In the genomic region with DNA sequence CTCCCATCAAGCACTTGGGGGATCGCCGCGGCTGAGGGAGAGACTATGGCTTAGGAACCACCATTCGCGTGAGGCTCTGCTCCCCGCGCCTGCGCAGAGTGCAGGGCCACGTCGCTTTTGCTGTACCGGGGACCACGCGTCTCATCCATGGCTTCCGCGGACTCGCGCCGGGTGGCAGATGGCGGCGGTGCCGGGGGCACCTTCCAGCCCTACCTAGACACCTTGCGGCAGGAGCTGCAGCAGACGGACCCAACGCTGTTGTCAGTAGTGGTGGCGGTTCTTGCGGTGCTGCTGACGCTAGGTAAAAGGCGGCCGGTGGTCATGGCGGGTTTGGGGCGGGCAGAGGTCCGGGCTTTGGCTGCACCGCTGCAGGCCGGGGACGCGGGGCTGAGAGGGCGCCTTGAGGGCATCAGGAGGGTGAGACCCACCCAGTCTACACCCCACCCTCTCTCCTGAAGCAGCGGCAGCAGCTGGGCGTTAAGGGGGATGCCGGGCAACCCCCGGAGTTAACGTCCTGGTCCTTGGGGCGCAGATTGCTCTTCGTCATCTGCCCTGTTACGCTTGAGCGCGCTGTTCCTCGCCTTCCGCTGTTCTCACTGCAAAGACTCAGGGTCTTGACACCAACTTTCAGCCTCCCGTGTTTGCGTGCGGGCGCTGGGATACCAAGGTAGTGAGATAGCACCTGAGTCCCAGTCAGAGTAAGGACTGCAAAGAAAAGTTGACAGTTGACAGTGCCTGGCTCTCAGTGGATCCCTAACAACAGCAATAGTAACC, we compare ENCODE assay signal across 1 cellular context.
A peak's percentile ranks its signal among the peaks of the same experiment; 100 is the strongest.
TF ChIP-seq lines count a peak whose summit lies in the region.

A gene with protein sequence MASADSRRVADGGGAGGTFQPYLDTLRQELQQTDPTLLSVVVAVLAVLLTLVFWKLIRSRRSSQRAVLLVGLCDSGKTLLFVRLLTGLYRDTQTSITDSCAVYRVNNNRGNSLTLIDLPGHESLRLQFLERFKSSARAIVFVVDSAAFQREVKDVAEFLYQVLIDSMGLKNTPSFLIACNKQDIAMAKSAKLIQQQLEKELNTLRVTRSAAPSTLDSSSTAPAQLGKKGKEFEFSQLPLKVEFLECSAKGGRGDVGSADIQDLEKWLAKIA (plus strand): TSS at position 114 of the 774 bp plus-strand sequence. CDS start 34 bp downstream, at position 148.

TF ChIP-seq in HepG2, 621 proteins besides CTCF, POLR2A, EP300 and RAD21 (continued from another document and continues in another):
- TF ChIP-seq, protein P1, sequence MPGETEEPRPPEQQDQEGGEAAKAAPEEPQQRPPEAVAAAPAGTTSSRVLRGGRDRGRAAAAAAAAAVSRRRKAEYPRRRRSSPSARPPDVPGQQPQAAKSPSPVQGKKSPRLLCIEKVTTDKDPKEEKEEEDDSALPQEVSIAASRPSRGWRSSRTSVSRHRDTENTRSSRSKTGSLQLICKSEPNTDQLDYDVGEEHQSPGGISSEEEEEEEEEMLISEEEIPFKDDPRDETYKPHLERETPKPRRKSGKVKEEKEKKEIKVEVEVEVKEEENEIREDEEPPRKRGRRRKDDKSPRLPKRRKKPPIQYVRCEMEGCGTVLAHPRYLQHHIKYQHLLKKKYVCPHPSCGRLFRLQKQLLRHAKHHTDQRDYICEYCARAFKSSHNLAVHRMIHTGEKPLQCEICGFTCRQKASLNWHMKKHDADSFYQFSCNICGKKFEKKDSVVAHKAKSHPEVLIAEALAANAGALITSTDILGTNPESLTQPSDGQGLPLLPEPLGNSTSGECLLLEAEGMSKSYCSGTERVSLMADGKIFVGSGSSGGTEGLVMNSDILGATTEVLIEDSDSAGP (CRISPR knock-in tag; IDR thresholded peaks at IDR 0.05; ENCODE audit: borderline replicate concordance), result peak; percentile 90; the same call in 1 of the 2 replicates
- no peak for TF ChIP-seq MLLT10 (CRISPR knock-in tag; IDR thresholded peaks at IDR 0.05)
- TF ChIP-seq, protein P2, sequence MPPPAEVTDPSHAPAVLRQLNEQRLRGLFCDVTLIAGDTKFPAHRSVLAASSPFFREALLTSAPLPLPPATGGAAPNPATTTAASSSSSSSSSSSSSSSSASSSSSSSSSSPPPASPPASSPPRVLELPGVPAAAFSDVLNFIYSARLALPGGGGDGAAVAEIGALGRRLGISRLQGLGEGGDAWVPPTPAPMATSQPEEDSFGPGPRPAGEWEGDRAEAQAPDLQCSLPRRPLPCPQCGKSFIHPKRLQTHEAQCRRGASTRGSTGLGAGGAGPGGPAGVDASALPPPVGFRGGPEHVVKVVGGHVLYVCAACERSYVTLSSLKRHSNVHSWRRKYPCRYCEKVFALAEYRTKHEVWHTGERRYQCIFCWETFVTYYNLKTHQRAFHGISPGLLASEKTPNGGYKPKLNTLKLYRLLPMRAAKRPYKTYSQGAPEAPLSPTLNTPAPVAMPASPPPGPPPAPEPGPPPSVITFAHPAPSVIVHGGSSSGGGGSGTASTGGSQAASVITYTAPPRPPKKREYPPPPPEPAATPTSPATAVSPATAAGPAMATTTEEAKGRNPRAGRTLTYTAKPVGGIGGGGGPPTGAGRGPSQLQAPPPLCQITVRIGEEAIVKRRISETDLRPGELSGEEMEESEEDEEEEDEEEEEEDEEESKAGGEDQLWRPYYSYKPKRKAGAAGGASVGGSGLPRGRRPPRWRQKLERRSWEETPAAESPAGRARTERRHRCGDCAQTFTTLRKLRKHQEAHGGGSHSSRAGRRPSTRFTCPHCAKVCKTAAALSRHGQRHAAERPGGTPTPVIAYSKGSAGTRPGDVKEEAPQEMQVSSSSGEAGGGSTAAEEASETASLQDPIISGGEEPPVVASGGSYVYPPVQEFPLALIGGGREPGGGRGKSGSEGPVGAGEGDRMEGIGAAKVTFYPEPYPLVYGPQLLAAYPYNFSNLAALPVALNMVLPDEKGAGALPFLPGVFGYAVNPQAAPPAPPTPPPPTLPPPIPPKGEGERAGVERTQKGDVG (CRISPR knock-in tag; IDR thresholded peaks at IDR 0.05; ENCODE audit: borderline replicate concordance), result peak; percentile 81
- TF ChIP-seq IRX3 (CRISPR knock-in tag; IDR thresholded peaks at IDR 0.05; ENCODE audit: borderline replicate concordance, low read depth), result 0 out of 2 replicates have a peak, but pooled peaks have one; percentile 32
- no peak for TF ChIP-seq ZNF549 (CRISPR knock-in tag; IDR thresholded peaks at IDR 0.05)
- no peak for TF ChIP-seq ZNF569 (CRISPR knock-in tag; IDR thresholded peaks at IDR 0.05; ENCODE audit: borderline replicate concordance)
- TF ChIP-seq ZNF546 (CRISPR knock-in tag; conservative IDR thresholded peaks at IDR 0.05), result no peak; the same call in 1 of the 2 replicates
- no peak for TF ChIP-seq CHD4 (IDR thresholded peaks at IDR 0.05; ENCODE audit: borderline replicate concordance, low read length)
- TF ChIP-seq MBNL3 (CRISPR knock-in tag; conservative IDR thresholded peaks at IDR 0.05), result no peak
- TF ChIP-seq ZNF607 (CRISPR knock-in tag; IDR thresholded peaks at IDR 0.05; ENCODE audit: borderline replicate concordance), result peak; percentile 45; the same call in 1 of the 2 replicates
- TF ChIP-seq SMARCC2 (IDR thresholded peaks at IDR 0.05), result no peak
- TF ChIP-seq THAP11 (CRISPR knock-in tag; IDR thresholded peaks at IDR 0.05), result peak; percentile 100
- peak; percentile 66 for TF ChIP-seq ZNF292 (CRISPR knock-in tag; IDR thresholded peaks at IDR 0.05; ENCODE audit: borderline replicate concordance, low read depth)
- no peak for TF ChIP-seq LCORL (IDR thresholded peaks at IDR 0.05)
- TF ChIP-seq LCORL (CRISPR knock-in tag; IDR thresholded peaks at IDR 0.05), result no peak
- TF ChIP-seq, protein P3, sequence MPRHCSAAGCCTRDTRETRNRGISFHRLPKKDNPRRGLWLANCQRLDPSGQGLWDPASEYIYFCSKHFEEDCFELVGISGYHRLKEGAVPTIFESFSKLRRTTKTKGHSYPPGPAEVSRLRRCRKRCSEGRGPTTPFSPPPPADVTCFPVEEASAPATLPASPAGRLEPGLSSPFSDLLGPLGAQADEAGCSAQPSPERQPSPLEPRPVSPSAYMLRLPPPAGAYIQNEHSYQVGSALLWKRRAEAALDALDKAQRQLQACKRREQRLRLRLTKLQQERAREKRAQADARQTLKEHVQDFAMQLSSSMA (CRISPR knock-in tag; IDR thresholded peaks at IDR 0.05), result peak; percentile 66; the same call in 1 of the 2 replicates
- no peak for TF ChIP-seq DNMT3B (CRISPR knock-in tag; conservative IDR thresholded peaks at IDR 0.05)
- no peak for TF ChIP-seq ZBTB21 (CRISPR knock-in tag; IDR thresholded peaks at IDR 0.05)
- no peak for TF ChIP-seq ZNF234 (CRISPR knock-in tag; conservative IDR thresholded peaks at IDR 0.05)
- TF ChIP-seq NCOA2 (CRISPR knock-in tag; IDR thresholded peaks at IDR 0.05), result peak; percentile 31; the same call in 1 of the 2 replicates
- TF ChIP-seq, protein P4, sequence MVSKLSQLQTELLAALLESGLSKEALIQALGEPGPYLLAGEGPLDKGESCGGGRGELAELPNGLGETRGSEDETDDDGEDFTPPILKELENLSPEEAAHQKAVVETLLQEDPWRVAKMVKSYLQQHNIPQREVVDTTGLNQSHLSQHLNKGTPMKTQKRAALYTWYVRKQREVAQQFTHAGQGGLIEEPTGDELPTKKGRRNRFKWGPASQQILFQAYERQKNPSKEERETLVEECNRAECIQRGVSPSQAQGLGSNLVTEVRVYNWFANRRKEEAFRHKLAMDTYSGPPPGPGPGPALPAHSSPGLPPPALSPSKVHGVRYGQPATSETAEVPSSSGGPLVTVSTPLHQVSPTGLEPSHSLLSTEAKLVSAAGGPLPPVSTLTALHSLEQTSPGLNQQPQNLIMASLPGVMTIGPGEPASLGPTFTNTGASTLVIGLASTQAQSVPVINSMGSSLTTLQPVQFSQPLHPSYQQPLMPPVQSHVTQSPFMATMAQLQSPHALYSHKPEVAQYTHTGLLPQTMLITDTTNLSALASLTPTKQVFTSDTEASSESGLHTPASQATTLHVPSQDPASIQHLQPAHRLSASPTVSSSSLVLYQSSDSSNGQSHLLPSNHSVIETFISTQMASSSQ (IDR thresholded peaks at IDR 0.05; ENCODE audit: low read depth), result no peak
- TF ChIP-seq, protein P4 (CRISPR knock-in tag; IDR thresholded peaks at IDR 0.05; ENCODE audit: borderline replicate concordance), result peak; percentile 27; the same call in 1 of the 2 replicates
- peak; percentile 86 for TF ChIP-seq KMT2B (CRISPR knock-in tag; IDR thresholded peaks at IDR 0.05)
- TF ChIP-seq ZNF781 (CRISPR knock-in tag; IDR thresholded peaks at IDR 0.05; ENCODE audit: borderline replicate concordance, not compliant biosample characterization), result peak; percentile 19
- no peak for TF ChIP-seq ZNF337 (CRISPR knock-in tag; IDR thresholded peaks at IDR 0.05; ENCODE audit: borderline replicate concordance, low read depth)
- TF ChIP-seq, protein P5, sequence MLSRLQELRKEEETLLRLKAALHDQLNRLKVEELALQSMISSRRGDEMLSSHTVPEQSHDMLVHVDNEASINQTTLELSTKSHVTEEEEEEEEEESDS (CRISPR knock-in tag; IDR thresholded peaks at IDR 0.05; ENCODE audit: borderline replicate concordance), result 0 out of 2 replicates have a peak, but pooled peaks have one; percentile 64
- TF ChIP-seq ZNF30 (CRISPR knock-in tag; IDR thresholded peaks at IDR 0.05), result no peak
- TF ChIP-seq, protein P6, sequence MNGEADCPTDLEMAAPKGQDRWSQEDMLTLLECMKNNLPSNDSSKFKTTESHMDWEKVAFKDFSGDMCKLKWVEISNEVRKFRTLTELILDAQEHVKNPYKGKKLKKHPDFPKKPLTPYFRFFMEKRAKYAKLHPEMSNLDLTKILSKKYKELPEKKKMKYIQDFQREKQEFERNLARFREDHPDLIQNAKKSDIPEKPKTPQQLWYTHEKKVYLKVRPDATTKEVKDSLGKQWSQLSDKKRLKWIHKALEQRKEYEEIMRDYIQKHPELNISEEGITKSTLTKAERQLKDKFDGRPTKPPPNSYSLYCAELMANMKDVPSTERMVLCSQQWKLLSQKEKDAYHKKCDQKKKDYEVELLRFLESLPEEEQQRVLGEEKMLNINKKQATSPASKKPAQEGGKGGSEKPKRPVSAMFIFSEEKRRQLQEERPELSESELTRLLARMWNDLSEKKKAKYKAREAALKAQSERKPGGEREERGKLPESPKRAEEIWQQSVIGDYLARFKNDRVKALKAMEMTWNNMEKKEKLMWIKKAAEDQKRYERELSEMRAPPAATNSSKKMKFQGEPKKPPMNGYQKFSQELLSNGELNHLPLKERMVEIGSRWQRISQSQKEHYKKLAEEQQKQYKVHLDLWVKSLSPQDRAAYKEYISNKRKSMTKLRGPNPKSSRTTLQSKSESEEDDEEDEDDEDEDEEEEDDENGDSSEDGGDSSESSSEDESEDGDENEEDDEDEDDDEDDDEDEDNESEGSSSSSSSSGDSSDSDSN (CRISPR knock-in tag; IDR thresholded peaks at IDR 0.05), result peak; percentile 81; the same call in 1 of the 2 replicates
- no peak for TF ChIP-seq JDP2 (CRISPR knock-in tag; IDR thresholded peaks at IDR 0.05; ENCODE audit: borderline replicate concordance)
- TF ChIP-seq PHF5A (CRISPR knock-in tag; IDR thresholded peaks at IDR 0.05; ENCODE audit: low read depth, unreplicated experiment), result no peak
- 0 out of 2 replicates have a peak, but pooled peaks have one; percentile 31 for TF ChIP-seq CCDC6 (CRISPR knock-in tag; IDR thresholded peaks at IDR 0.05)
- TF ChIP-seq, protein P7, sequence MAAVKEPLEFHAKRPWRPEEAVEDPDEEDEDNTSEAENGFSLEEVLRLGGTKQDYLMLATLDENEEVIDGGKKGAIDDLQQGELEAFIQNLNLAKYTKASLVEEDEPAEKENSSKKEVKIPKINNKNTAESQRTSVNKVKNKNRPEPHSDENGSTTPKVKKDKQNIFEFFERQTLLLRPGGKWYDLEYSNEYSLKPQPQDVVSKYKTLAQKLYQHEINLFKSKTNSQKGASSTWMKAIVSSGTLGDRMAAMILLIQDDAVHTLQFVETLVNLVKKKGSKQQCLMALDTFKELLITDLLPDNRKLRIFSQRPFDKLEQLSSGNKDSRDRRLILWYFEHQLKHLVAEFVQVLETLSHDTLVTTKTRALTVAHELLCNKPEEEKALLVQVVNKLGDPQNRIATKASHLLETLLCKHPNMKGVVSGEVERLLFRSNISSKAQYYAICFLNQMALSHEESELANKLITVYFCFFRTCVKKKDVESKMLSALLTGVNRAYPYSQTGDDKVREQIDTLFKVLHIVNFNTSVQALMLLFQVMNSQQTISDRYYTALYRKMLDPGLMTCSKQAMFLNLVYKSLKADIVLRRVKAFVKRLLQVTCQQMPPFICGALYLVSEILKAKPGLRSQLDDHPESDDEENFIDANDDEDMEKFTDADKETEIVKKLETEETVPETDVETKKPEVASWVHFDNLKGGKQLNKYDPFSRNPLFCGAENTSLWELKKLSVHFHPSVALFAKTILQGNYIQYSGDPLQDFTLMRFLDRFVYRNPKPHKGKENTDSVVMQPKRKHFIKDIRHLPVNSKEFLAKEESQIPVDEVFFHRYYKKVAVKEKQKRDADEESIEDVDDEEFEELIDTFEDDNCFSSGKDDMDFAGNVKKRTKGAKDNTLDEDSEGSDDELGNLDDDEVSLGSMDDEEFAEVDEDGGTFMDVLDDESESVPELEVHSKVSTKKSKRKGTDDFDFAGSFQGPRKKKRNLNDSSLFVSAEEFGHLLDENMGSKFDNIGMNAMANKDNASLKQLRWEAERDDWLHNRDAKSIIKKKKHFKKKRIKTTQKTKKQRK (IDR thresholded peaks at IDR 0.05; ENCODE audit: low read length), result no peak
- TF ChIP-seq KAT2B (IDR thresholded peaks at IDR 0.05; ENCODE audit: borderline replicate concordance, low read depth, low read length), result no peak
- no peak for TF ChIP-seq ATM (IDR thresholded peaks at IDR 0.05; ENCODE audit: borderline replicate concordance)
- peak; percentile 75 for TF ChIP-seq IRF2 (CRISPR knock-in tag; IDR thresholded peaks at IDR 0.05)
